Comparison of ENCODE assay signal across 1 cellular context in the genomic region with DNA sequence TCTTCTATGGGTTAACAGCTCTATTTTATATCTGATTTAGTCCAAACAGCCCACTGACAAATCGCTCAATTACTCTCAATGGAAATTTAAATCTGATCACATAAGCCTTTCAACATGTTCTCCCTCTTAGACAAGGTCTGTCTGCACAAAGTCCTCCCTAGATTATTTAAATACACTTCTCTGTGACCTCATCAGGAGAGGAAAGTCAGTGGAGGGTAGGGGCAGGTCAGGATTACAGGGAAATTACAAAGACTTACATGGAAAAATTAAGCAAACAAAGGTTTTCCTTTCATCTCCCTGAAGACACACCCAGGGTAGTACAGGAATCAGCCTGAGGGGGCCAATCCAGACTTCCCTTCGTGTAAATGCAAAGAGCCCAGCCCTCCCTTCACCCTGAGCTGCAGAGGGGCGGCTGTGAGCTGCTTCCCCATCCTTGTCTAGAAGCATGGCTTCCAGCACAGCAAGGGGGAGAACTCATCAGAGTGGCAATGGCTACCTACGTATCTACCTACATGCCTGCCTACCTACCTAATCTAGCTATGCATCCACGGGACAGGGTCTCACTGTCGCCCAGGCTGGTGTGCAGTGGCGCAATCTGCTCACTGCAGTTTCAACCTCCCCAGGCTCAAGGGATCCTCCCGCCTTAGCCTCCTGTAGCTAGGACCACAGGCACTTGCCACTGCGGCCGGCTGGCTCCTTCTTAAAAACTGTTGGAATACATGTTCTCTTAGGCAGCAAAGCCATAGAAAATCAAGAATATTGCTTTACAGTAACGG.
TF ChIP-seq lines count a peak whose summit lies in the region.

No MANE protein-coding gene starts in this region.

TF ChIP-seq in H1, 55 proteins besides CTCF, POLR2A, EP300 and RAD21:
- TF ChIP-seq POLR2AphosphoS5 (IDR thresholded peaks at IDR 0.05; ENCODE audit: low read depth, low read length) (peak; percentile 46; the same call in 1 of the 2 replicates), ZNF274 (IDR thresholded peaks at IDR 0.05; ENCODE audit: borderline replicate concordance, extremely low read depth, low read length) (no peak)
